Comparison of ENCODE assay signal across 10 cellular contexts in the genomic region with DNA sequence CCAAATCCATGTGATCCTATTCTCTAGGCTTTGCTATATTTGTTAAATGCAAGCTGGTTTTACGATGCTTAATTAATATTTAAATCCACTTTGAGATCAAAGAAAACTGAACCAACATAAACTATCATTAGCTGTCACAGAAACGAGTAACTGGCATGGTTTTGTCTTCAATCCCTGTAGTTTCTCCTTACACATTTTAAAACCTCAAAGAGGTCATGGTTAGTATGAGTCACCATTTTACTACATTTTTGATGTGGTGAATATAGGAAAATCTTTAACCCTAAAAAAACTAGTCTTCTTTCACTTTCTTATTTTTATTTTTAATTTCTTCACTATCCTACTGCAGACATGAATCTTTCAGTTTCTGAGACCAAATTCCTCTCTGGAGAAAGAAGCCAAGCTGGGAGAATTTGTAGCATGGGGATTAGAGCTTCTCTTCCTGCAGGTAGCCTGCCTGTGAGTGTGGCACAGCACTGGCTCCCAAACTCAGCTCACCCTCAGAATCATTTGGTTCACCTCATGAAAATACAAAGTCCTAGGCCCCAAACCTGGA. TPM values are rescaled to one million over a fixed set of nuclear protein-coding genes. Genes with fewer than 3 reads are reported as not detected.
DNase-seq lines count a peak whose midpoint lies in the region; ATAC-seq and TF ChIP-seq lines count a peak whose summit lies in the region.
"Had no signal": no experiment of that assay in that cellular context is flagged by ENCODE, and none has a peak within 500 bp of the region (broad histone marks: within the 10 kb centered on the region; RNA-seq: fewer than 3 reads in every experiment).

No MANE protein-coding gene starts in this region.

- 18% methylated on average over 2 of the region's 2 CpGs for WGBS in SK-N-SH (ENCODE audit: low lambda C conversion rate)
- 59% methylated on average over 2 of the region's 2 CpGs for WGBS in right lobe of liver (ENCODE audit: insufficient coverage, low coverage, low lambda C conversion rate, missing lambda C conversion rate)

- no peak for DNase-seq in CD4-positive, alpha-beta T cell
- DNase-seq in GM23338 (ENCODE audit: low spot score) (no peak), SK-N-SH (no peak), fibroblast of villous mesenchyme (ENCODE audit: low read depth) (peak; percentile 54), right lobe of liver (no peak), pons (ENCODE audit: low spot score) (no peak), AML-193 (lab: John Stamatoyannopoulos, UW) (no peak), HK-2 (ENCODE audit: unreplicated experiment) (no peak)
- DNase-seq: GDM1 had no signal

- H3K4me1 Mint-ChIP-seq in CD4-positive, alpha-beta T cell (ENCODE audit: low read depth), result peaks cover 11% of the 10 kb centered on the region
- no peaks in the 10 kb centered on the region; the same call in 2 of the 3 replicates for H3K4me1 Mint-ChIP-seq in GM23338
- H3K4me1 Mint-ChIP-seq: neural crest cell had no signal

- no peak for TF ChIP-seq POLR2A in right lobe of liver (IDR thresholded peaks at IDR 0.05)

- H3K9ac ChIP-seq in SK-N-SH, result no peak overlapping the region

- TF ChIP-seq RAD21 in SK-N-SH (IDR thresholded peaks at IDR 0.05; ENCODE audit: low read length), result no peak

- H2AFZ ChIP-seq in GM23338 (peak overlapping the region; percentile 40; the same call in 1 of the 2 replicates), SK-N-SH (ENCODE audit: low read depth) (no peak overlapping the region)

- ATAC-seq in CD4-positive, alpha-beta T cell (ENCODE audit: poor library complexity), result peak; percentile 43
- ATAC-seq in GM23338 (no peak), right lobe of liver (no peak)

- H3K9me3 Mint-ChIP-seq in CD4-positive, alpha-beta T cell, result no peaks in the 10 kb centered on the region
- H3K9me3 Mint-ChIP-seq in GM23338, result no peaks in the 10 kb centered on the region
- H3K9me3 Mint-ChIP-seq: neural crest cell had no signal

- CTCF ChIA-PET in CD4-positive, alpha-beta T cell (lab: Charles Lee), result interaction anchor here (0.8 kb wide), 1 partner anchor 28 kb away, joined by 3 read pairs; no protein-coding TSS in a partner anchor
- CTCF ChIA-PET in SK-N-SH (lab: Yijun Ruan, JAX), result interaction anchor here (0.6 to 0.8 kb wide), 2 partner anchors 15 to 228 kb away, joined by 3 read pairs; no protein-coding TSS in a partner anchor

- H3F3A ChIP-seq in GM23338 (replicated peaks; ENCODE audit: low read depth), result no peaks in the 10 kb centered on the region
- peaks cover 4% of the 10 kb centered on the region for H3F3A ChIP-seq in SK-N-SH (replicated peaks; ENCODE audit: insufficient read depth)

- POLR2A ChIA-PET in CD4-positive, alpha-beta T cell (lab: Charles Lee), result no interaction called here
- POLR2A ChIA-PET in SK-N-SH (lab: Yijun Ruan, JAX), result no interaction called here

- no peaks in the 10 kb centered on the region for H3K27me3 ChIP-seq in CD4-positive, alpha-beta T cell (ENCODE audit: control insufficient read depth, insufficient read depth, low read length)
- no peaks in the 10 kb centered on the region; the same call in 1 of the 2 replicates for H3K27me3 ChIP-seq in GM23338 (ENCODE audit: insufficient read depth)
- H3K27me3 ChIP-seq in SK-N-SH (ENCODE audit: insufficient read depth), result no peaks in the 10 kb centered on the region
- no peaks in the 10 kb centered on the region for H3K27me3 ChIP-seq in right lobe of liver

- TF ChIP-seq EP300 in SK-N-SH (IDR thresholded peaks at IDR 0.05; ENCODE audit: borderline replicate concordance in 1 of 2, low read depth in 1 of 2, low read length in 1 of 2), result no peak

- no peak for TF ChIP-seq CTCF in CD4-positive, alpha-beta T cell (IDR thresholded peaks at IDR 0.05)
- TF ChIP-seq CTCF in GM23338 (conservative IDR thresholded peaks at IDR 0.05; ENCODE audit: low read depth in 2 of 2), result no peak
- no peak for TF ChIP-seq CTCF in SK-N-SH (IDR thresholded peaks at IDR 0.05)
- no peak for TF ChIP-seq CTCF in fibroblast of villous mesenchyme (IDR thresholded peaks at IDR 0.05; ENCODE audit: insufficient read depth, low read depth, low read length)
- TF ChIP-seq CTCF in right lobe of liver (IDR thresholded peaks at IDR 0.05), result no peak

- no peaks in the 10 kb centered on the region for H3K9me3 ChIP-seq in CD4-positive, alpha-beta T cell (ENCODE audit: control insufficient read depth, low read length)
- peaks cover 6% of the 10 kb centered on the region; the same call in 1 of the 2 replicates for H3K9me3 ChIP-seq in SK-N-SH
- no peaks in the 10 kb centered on the region for H3K9me3 ChIP-seq in right lobe of liver

- H3K4me1 ChIP-seq in GM23338 (ENCODE audit: insufficient read depth), result no peaks in the 10 kb centered on the region
- no peaks in the 10 kb centered on the region; a peak in 2 of 4 replicates for H3K4me1 ChIP-seq in SK-N-SH (ENCODE audit: control insufficient read depth in 1 of 2, insufficient read depth in 2 of 2, low read depth in 1 of 2, low read length in 1 of 2)
- H3K4me1 ChIP-seq in right lobe of liver, result peaks cover 0 to 12% (median 5%) of the 10 kb centered on the region in 4 donors

- H3K27ac ChIP-seq in CD4-positive, alpha-beta T cell (ENCODE audit: low read depth, low read length), result no peak overlapping the region
- no peak overlapping the region for H3K27ac ChIP-seq in GM23338 (ENCODE audit: low read depth)
- H3K27ac ChIP-seq in SK-N-SH (ENCODE audit: low read depth in 2 of 2, low read length in 1 of 2), result no peak overlapping the region; a peak in 1 of 4 replicates
- H3K27ac ChIP-seq in right lobe of liver, result no peak overlapping the region

- H3K27ac Mint-ChIP-seq in CD4-positive, alpha-beta T cell, result no peak overlapping the region
- H3K27ac Mint-ChIP-seq in GM23338, result no peak overlapping the region

- no peak overlapping the region for H3K4me2 ChIP-seq in GM23338
- no peak overlapping the region for H3K4me2 ChIP-seq in SK-N-SH

- H3K36me3 Mint-ChIP-seq in CD4-positive, alpha-beta T cell (ENCODE audit: low read depth), result no peaks in the 10 kb centered on the region
- no peaks in the 10 kb centered on the region for H3K36me3 Mint-ChIP-seq in GM23338 (ENCODE audit: low read depth)

- H3K9me2 ChIP-seq in GM23338 (ENCODE audit: insufficient read depth), result no peaks in the 10 kb centered on the region
- H3K9me2 ChIP-seq in SK-N-SH, result no peaks in the 10 kb centered on the region

- H3K4me3 ChIP-seq in GM23338 (no peak overlapping the region), SK-N-SH (ENCODE audit: low read depth in 2 of 2, low read length in 1 of 2) (no peak overlapping the region), fibroblast of villous mesenchyme (ENCODE audit: low read depth, low read length) (no peak overlapping the region), right lobe of liver (no peak overlapping the region)

- no peaks in the 10 kb centered on the region for H3K27me3 Mint-ChIP-seq in CD4-positive, alpha-beta T cell
- H3K27me3 Mint-ChIP-seq in GM23338 (ENCODE audit: insufficient read depth, low read depth, poor library complexity), result peaks cover 2% of the 10 kb centered on the region

- H3K79me2 ChIP-seq in GM23338 (replicated peaks; ENCODE audit: insufficient read depth) (no peaks in the 10 kb centered on the region), SK-N-SH (ENCODE audit: insufficient read depth) (no peaks in the 10 kb centered on the region)

- H3K4me3 Mint-ChIP-seq in CD4-positive, alpha-beta T cell, result no peak overlapping the region
- H3K4me3 Mint-ChIP-seq in GM23338, result no peak overlapping the region
- H3K4me3 Mint-ChIP-seq: neural crest cell had no signal

- intact Hi-C loops in CD4-positive, alpha-beta T cell (cut with DNase I, micrococcal nuclease), result no loop called here
- intact Hi-C loops in right lobe of liver (cut with DNase I), result no loop called here

- no peaks in the 10 kb centered on the region for H3K36me3 ChIP-seq in GM23338 (ENCODE audit: insufficient read depth)
- H3K36me3 ChIP-seq in SK-N-SH (replicated peaks in 1 of 2; ENCODE audit: control insufficient read depth in 1 of 2, insufficient read depth in 2 of 2, low read length in 1 of 2), result no peaks in the 10 kb centered on the region
- H3K36me3 ChIP-seq in right lobe of liver, result no peaks in the 10 kb centered on the region

- H4K20me1 ChIP-seq in GM23338 (replicated peaks; ENCODE audit: insufficient read depth), result no peaks in the 10 kb centered on the region
- no peaks in the 10 kb centered on the region for H4K20me1 ChIP-seq in SK-N-SH (ENCODE audit: insufficient read depth)

TF ChIP-seq in GM23338, 12 proteins besides CTCF, POLR2A, EP300 and RAD21 (continues in another document):
- TF ChIP-seq POLR2AphosphoS5 (IDR thresholded peaks at IDR 0.05; ENCODE audit: low read depth) (no peak), EZH2 (IDR thresholded peaks at IDR 0.05; ENCODE audit: low read depth, unreplicated experiment) (no peak), EZH2phosphoT487 (IDR thresholded peaks at IDR 0.05; ENCODE audit: unreplicated experiment) (no peak)

RNA-seq across cellular contexts. Expression of a gene that starts 8.7 kb away (rescaled TPM):
- total RNA-seq in CD4-positive, alpha-beta T cell, result not detected
- not detected in 2 replicates for total RNA-seq in GM23338 (2014; rRNA removed; shearing (Covaris generic))
- polyA plus RNA-seq in GM23338 (2016; fragmentation: Nextera tagmentation; extraction: Ambion mirVana), result not detected in 2 replicates
- not detected in 2 replicates for polyA plus RNA-seq in SK-N-SH (2012; rRNA removed)
- not detected in 2 replicates for polyA plus RNA-seq in SK-N-SH (2012; cell fraction: cytosol; rRNA removed)
- not detected in 2 replicates for polyA plus RNA-seq in SK-N-SH (2012; cell fraction: nucleus; rRNA removed)
- not detected in 2 replicates for total RNA-seq in fibroblast of villous mesenchyme
- total RNA-seq in right lobe of liver, result not detected
- total RNA-seq: neural crest cell had no signal

RNA-seq across cellular contexts. Expression of a gene that starts 34.0 kb away (rescaled TPM):
- total RNA-seq in CD4-positive, alpha-beta T cell, result not detected
- not detected in 2 replicates for total RNA-seq in GM23338 (2014; rRNA removed; shearing (Covaris generic))
- not detected in 2 replicates for polyA plus RNA-seq in GM23338 (2016; fragmentation: Nextera tagmentation; extraction: Ambion mirVana)
- not detected in 2 replicates for polyA plus RNA-seq in SK-N-SH (2012; rRNA removed)
- not detected in 2 replicates for polyA plus RNA-seq in SK-N-SH (2012; cell fraction: cytosol; rRNA removed)
- not detected in 2 replicates for polyA plus RNA-seq in SK-N-SH (2012; cell fraction: nucleus; rRNA removed)
- not detected in 2 replicates for total RNA-seq in fibroblast of villous mesenchyme
- total RNA-seq in right lobe of liver, result under 1 TPM in 2 of 6 experiments, not detected in 4; 0.25 to 0.29 TPM
- total RNA-seq: neural crest cell had no signal

RNA-seq across cellular contexts. Expression of a gene that starts 57.8 kb away (rescaled TPM):
- not detected for total RNA-seq in CD4-positive, alpha-beta T cell
- not detected in 2 replicates for total RNA-seq in GM23338 (2014; rRNA removed; shearing (Covaris generic))
- polyA plus RNA-seq in GM23338 (2016; fragmentation: Nextera tagmentation; extraction: Ambion mirVana) (not detected in 2 replicates), SK-N-SH (2012; rRNA removed) (0.15 TPM in 2 replicates)
- 0.13 and 0.30 TPM in 2 replicates for polyA plus RNA-seq in SK-N-SH (2012; cell fraction: cytosol; rRNA removed)
- 0.05 TPM in 1 of 2 replicates, not detected in the other for polyA plus RNA-seq in SK-N-SH (2012; cell fraction: nucleus; rRNA removed)
- total RNA-seq in fibroblast of villous mesenchyme (not detected in 2 replicates), right lobe of liver (1 to 10 TPM in 2 of 6 experiments, under 1 TPM in 1, not detected in 3; 0.54 to 1.2 (median 1.2) TPM)
- total RNA-seq: neural crest cell had no signal
